In the genomic region with DNA sequence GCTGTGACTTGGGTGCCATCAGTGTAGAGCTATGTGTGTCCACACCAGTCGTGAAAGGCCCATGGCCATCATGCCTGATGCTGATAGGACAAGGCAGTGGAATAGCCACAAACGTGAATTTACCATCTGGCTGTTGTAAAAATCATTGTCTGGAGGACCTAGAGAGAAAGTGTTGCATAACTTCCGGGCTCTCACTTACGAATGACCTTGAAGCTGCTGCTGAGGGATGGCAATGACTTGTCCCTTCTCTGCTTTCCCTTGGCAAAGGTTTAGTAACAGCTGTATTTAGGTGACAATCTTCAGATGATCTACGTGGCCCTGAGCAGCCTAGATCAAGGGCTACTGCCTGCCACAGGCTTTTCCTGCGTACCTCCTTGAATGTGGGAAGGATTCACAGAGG, we compare ENCODE assay signal across 1 cellular context.
TF ChIP-seq lines count a peak whose summit lies in the region.

No MANE protein-coding gene starts in this region.

TF ChIP-seq in GM23338, 12 proteins besides CTCF, POLR2A, EP300 and RAD21:
- TF ChIP-seq, protein P1, sequence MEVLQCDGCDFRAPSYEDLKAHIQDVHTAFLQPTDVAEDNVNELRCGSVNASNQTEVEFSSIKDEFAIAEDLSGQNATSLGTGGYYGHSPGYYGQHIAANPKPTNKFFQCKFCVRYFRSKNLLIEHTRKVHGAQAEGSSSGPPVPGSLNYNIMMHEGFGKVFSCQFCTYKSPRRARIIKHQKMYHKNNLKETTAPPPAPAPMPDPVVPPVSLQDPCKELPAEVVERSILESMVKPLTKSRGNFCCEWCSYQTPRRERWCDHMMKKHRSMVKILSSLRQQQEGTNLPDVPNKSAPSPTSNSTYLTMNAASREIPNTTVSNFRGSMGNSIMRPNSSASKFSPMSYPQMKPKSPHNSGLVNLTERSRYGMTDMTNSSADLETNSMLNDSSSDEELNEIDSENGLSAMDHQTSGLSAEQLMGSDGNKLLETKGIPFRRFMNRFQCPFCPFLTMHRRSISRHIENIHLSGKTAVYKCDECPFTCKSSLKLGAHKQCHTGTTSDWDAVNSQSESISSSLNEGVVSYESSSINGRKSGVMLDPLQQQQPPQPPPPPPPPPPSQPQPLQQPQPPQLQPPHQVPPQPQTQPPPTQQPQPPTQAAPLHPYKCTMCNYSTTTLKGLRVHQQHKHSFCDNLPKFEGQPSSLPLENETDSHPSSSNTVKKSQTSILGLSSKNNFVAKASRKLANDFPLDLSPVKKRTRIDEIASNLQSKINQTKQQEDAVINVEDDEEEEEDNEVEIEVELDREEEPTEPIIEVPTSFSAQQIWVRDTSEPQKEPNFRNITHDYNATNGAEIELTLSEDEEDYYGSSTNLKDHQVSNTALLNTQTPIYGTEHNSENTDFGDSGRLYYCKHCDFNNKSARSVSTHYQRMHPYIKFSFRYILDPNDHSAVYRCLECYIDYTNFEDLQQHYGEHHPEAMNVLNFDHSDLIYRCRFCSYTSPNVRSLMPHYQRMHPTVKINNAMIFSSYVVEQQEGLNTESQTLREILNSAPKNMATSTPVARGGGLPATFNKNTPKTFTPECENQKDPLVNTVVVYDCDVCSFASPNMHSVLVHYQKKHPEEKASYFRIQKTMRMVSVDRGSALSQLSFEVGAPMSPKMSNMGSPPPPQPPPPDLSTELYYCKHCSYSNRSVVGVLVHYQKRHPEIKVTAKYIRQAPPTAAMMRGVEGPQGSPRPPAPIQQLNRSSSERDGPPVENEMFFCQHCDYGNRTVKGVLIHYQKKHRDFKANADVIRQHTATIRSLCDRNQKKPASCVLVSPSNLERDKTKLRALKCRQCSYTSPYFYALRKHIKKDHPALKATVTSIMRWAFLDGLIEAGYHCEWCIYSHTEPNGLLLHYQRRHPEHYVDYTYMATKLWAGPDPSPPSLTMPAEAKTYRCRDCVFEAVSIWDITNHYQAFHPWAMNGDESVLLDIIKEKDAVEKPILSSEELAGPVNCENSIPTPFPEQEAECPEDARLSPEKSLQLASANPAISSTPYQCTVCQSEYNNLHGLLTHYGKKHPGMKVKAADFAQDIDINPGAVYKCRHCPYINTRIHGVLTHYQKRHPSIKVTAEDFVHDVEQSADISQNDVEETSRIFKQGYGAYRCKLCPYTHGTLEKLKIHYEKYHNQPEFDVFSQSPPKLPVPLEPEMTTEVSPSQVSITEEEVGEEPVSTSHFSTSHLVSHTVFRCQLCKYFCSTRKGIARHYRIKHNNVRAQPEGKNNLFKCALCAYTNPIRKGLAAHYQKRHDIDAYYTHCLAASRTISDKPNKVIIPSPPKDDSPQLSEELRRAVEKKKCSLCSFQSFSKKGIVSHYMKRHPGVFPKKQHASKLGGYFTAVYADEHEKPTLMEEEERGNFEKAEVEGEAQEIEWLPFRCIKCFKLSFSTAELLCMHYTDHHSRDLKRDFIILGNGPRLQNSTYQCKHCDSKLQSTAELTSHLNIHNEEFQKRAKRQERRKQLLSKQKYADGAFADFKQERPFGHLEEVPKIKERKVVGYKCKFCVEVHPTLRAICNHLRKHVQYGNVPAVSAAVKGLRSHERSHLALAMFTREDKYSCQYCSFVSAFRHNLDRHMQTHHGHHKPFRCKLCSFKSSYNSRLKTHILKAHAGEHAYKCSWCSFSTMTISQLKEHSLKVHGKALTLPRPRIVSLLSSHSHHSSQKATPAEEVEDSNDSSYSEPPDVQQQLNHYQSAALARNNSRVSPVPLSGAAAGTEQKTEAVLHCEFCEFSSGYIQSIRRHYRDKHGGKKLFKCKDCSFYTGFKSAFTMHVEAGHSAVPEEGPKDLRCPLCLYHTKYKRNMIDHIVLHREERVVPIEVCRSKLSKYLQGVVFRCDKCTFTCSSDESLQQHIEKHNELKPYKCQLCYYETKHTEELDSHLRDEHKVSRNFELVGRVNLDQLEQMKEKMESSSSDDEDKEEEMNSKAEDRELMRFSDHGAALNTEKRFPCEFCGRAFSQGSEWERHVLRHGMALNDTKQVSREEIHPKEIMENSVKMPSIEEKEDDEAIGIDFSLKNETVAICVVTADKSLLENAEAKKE (CRISPR knock-in tag; IDR thresholded peaks at IDR 0.05), result no peak
TF ChIP-seq in GM23338: peak in this region for 0.
